ENCODE assay signal across 20 cellular contexts in the genomic region with DNA sequence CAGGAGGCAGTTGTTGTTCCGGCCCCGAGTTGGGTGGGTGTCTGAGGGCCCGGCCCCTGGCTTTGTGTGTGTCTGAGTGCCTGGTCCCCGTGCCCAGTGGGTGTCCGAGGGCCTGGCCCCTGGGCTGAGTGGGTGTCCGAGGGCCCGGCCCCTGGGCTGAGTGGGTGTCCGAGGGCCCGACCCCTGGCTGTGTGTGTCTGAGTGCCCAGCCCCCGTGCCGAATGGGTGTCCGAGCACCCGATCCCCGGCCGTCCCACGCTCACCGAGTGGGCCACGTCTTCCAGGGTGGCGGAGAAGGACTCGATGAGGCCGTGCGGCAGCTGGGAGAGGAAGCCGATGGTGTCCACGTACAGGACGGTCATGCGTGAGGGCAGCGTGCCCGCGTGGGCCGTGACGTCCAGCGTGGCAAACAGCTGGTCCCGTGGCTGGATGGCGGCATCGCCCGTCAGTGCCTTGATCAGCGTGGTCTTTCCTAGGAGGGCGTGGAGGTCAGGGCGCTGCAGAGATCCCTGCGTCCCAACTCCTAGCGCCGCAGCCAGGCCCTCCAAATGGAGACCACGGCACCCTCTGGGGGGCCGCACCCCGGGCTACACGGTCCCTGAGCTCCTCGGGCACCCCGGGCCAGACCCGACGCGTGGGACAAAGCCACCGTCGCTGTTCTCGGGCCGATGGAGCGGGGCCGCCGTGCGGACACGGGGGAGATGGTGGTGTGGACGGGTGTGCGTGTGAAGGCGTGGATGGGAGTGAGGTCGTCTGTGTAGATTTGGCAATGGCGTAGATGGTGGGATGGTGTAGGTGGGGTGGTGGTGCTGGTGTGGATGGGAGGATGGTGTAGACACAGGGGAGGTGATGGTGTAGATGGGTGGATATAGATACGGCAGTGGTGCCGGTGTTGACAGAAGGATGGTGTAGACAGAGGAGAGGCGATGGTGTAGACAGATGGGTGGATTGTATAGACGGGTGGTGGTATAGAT. TPM values are rescaled to one million over a fixed set of nuclear protein-coding genes. Genes with fewer than 3 reads are reported as not detected.
DNase-seq lines count a peak whose midpoint lies in the region; ATAC-seq, FAIRE-seq and TF ChIP-seq lines count a peak whose summit lies in the region.
"Had no signal": no experiment of that assay in that cellular context is flagged by ENCODE, and none has a peak within 500 bp of the region (broad histone marks: within the 10 kb centered on the region; RNA-seq: fewer than 3 reads in every experiment).

No MANE protein-coding gene starts in this region.

- in situ Hi-C loops in IMR-90 (cut with MboI; ENCODE audit: low sequenced_read_pairs) (no loop called here), K562 (cut with MboI) (no loop called here), HepG2 (cut with HindIII; ENCODE audit: extremely low pct_ligation_motif_present, low pct_unique_long_range_greater_than_20kb) (no loop called here)

- H4K91ac ChIP-seq in IMR-90 (ENCODE audit: insufficient read depth, low read depth, low read length): no peak overlapping the region

- dilution Hi-C loops in IMR-90 (cut with HindIII; ENCODE audit: low sequenced_read_pairs, unreplicated experiment): no loop called here

- H3K79me1 ChIP-seq in IMR-90 (ENCODE audit: low read depth in 1 of 2, low read length in 2 of 2): no peaks in the 10 kb centered on the region; a peak in 1 of 4 replicates

- no peak overlapping the region for H3K4ac ChIP-seq in IMR-90 (ENCODE audit: low read depth, low read length)

- TF ChIP-seq RAD21 in IMR-90 (IDR thresholded peaks at IDR 0.05; ENCODE audit: low read length) (no peak), K562 (CRISPR knock-in tag; conservative IDR thresholded peaks at IDR 0.05 in 1 of 2, IDR thresholded peaks at IDR 0.05 in 1 of 2) (no peak), HepG2 (CRISPR knock-in tag; IDR thresholded peaks at IDR 0.05) (no peak)

- no peak for TF ChIP-seq EP300 in K562 (IDR thresholded peaks at IDR 0.05; ENCODE audit: low read length)
- no peak for TF ChIP-seq EP300 in HepG2 (IDR thresholded peaks at IDR 0.05; ENCODE audit: low read depth in 2 of 2, low read length in 2 of 2)
- TF ChIP-seq EP300 in HepG2 (CRISPR knock-in tag; IDR thresholded peaks at IDR 0.05; ENCODE audit: borderline replicate concordance): no peak

- POLR2A ChIA-PET in IMR-90 (lab: Charles Lee; ENCODE audit: unreplicated experiment) (no interaction called here), K562 (lab: Yijun Ruan, JAX) (no interaction called here), HepG2 (lab: Yijun Ruan, JAX) (no interaction called here)

- no peak overlapping the region for H2BK15ac ChIP-seq in IMR-90 (ENCODE audit: low read depth, low read length)

- H3K18ac ChIP-seq in IMR-90 (ENCODE audit: low read depth, low read length): no peak overlapping the region

- WGBS in IMR-90 (ENCODE audit: extremely low coverage in 2 of 2, insufficient read length in 1 of 2), 2 experiments: 98 to 100% methylated on average over 1 to 26 of the region's 69 CpGs
- 93% methylated on average over 26 of the region's 69 CpGs for WGBS in K562 (ENCODE audit: insufficient coverage, low coverage, missing lambda C conversion rate)
- 98% methylated on average over 43 of the region's 69 CpGs for WGBS in HepG2 (ENCODE audit: low lambda C conversion rate)
- 95 to 97% methylated on average over 53 to 65 of the region's 69 CpGs for whole genome bisulfite sequencing in testis, 2 donors
- WGBS in smooth muscle cell (ENCODE audit: low lambda C conversion rate): 93% methylated on average over 56 of the region's 69 CpGs

- CTCF ChIA-PET in IMR-90 (lab: Yijun Ruan, JAX): no interaction called here
- CTCF ChIA-PET in K562 (lab: Yijun Ruan, JAX; ENCODE audit: low intra/inter-chr PET ratio): no interaction called here
- CTCF ChIA-PET in HepG2 (lab: Yijun Ruan, JAX; ENCODE audit: low intra/inter-chr PET ratio, low total read pairs): no interaction called here

- no peak overlapping the region for H4K8ac ChIP-seq in IMR-90 (ENCODE audit: low read depth in 2 of 2, low read length in 2 of 2)

- no peak overlapping the region for H3K27ac ChIP-seq in IMR-90 (ENCODE audit: insufficient read depth, low read length)
- no peak overlapping the region for H3K27ac ChIP-seq in K562 (ENCODE audit: extremely low read depth, low read depth, low read length)
- no peak overlapping the region for H3K27ac ChIP-seq in HepG2 (ENCODE audit: extremely low read length, insufficient read depth, low read length)
- no peak overlapping the region for H3K27ac ChIP-seq in testis
- H3K27ac ChIP-seq in smooth muscle cell (ENCODE audit: low read depth): no peak overlapping the region
- H3K27ac ChIP-seq: GM23248, neural progenitor cell had no signal

- no peak overlapping the region for H3K9ac ChIP-seq in IMR-90 (ENCODE audit: low read depth, low read length)
- H3K9ac ChIP-seq in K562 (ENCODE audit: insufficient read depth in 1 of 2, low read depth in 2 of 2, low read length in 2 of 2): no peak overlapping the region
- H3K9ac ChIP-seq in HepG2 (ENCODE audit: insufficient read depth, low read depth, low read length): no peak overlapping the region
- H3K9ac ChIP-seq in smooth muscle cell (ENCODE audit: low read depth): no peak overlapping the region
- H3K9ac ChIP-seq: GM23248, neural progenitor cell had no signal

- no peak for TF ChIP-seq POLR2A in IMR-90 (IDR thresholded peaks at IDR 0.05; ENCODE audit: low read depth, low read length)
- no peak for TF ChIP-seq POLR2A in K562 (conservative IDR thresholded peaks at IDR 0.05)
- no peak for TF ChIP-seq POLR2A in HepG2 (IDR thresholded peaks at IDR 0.05; ENCODE audit: insufficient read depth in 1 of 2, low read depth in 2 of 2, low read length in 2 of 2)
- TF ChIP-seq POLR2A in testis (IDR thresholded peaks at IDR 0.05): no peak

- peaks cover 4% of the 10 kb centered on the region; the same call in 2 of the 3 replicates for H3K79me2 ChIP-seq in K562 (ENCODE audit: control insufficient read depth, insufficient read depth, low read length)
- no peaks in the 10 kb centered on the region for H3K79me2 ChIP-seq in HepG2 (ENCODE audit: insufficient read depth, low read length)
- no peaks in the 10 kb centered on the region for H3K79me2 ChIP-seq in smooth muscle cell (ENCODE audit: low read depth)

- no peak overlapping the region for H2AK9ac ChIP-seq in IMR-90 (replicated peaks; ENCODE audit: low read depth, low read length, poor library complexity)

- H3K9me1 ChIP-seq in IMR-90 (ENCODE audit: insufficient read depth, low read length): no peaks in the 10 kb centered on the region; the same call in 1 of the 2 replicates
- H3K9me1 ChIP-seq in K562 (ENCODE audit: control insufficient read depth, insufficient read depth, low read length): no peaks in the 10 kb centered on the region

- ATAC-seq in IMR-90 (ENCODE audit: low read depth) (no peak), K562 (no peak), HepG2 (peak; percentile 3; the same call in 1 of the 3 replicates), sciatic nerve (peak; percentile 7)

- no peak overlapping the region for H2BK120ac ChIP-seq in IMR-90 (ENCODE audit: low read depth, low read length)

- TF ChIP-seq CTCF in IMR-90 (conservative IDR thresholded peaks at IDR 0.05; ENCODE audit: low read depth, low read length) (no peak), K562 (IDR thresholded peaks at IDR 0.05 in 2 of 3, conservative IDR thresholded peaks at IDR 0.05 in 1 of 3; ENCODE audit: insufficient read depth in 2 of 3, low read depth in 1 of 3, low read length in 3 of 3) (no peak), HepG2 (CRISPR knock-in tag; IDR thresholded peaks at IDR 0.05) (no peak), testis (IDR thresholded peaks at IDR 0.05) (no peak), smooth muscle cell (IDR thresholded peaks at IDR 0.05; ENCODE audit: borderline replicate concordance, insufficient read depth, poor library complexity, severe bottlenecking) (no peak)

- no peak overlapping the region for H3K4me2 ChIP-seq in IMR-90 (ENCODE audit: low read depth, low read length)
- H3K4me2 ChIP-seq in K562 (ENCODE audit: insufficient read depth, low read length): no peak overlapping the region
- H3K4me2 ChIP-seq in HepG2 (ENCODE audit: low read depth, low read length): no peak overlapping the region
- H3K4me2 ChIP-seq in smooth muscle cell: no peak overlapping the region
- H3K4me2 ChIP-seq: neural progenitor cell had no signal

- H3K23ac ChIP-seq in IMR-90 (ENCODE audit: low read depth, low read length): no peak overlapping the region

- no peak overlapping the region for H2BK20ac ChIP-seq in IMR-90 (ENCODE audit: low read depth, low read length)

- FAIRE-seq in K562 (lab: Jason Lieb, UNC) (no peak), HepG2 (lab: Jason Lieb, UNC) (no peak)
- FAIRE-seq: TTC549 had no signal

- H3K56ac ChIP-seq in IMR-90 (ENCODE audit: extremely low read depth, insufficient read depth, low read length): no peak overlapping the region

- H3K36me3 ChIP-seq in IMR-90 (ENCODE audit: control insufficient read depth, insufficient read depth, low read length) (peaks cover 64% of the 10 kb centered on the region), K562 (ENCODE audit: control insufficient read depth, insufficient read depth, low read length) (peaks cover 70% of the 10 kb centered on the region), HepG2 (replicated peaks in 1 of 2; ENCODE audit: control insufficient read depth in 1 of 2, insufficient read depth in 2 of 2, low read length in 2 of 2) (peaks cover 20 to 63% of the 10 kb centered on the region in 2 experiments), testis (ENCODE audit: low read depth, missing control alignments) (no peaks in the 10 kb centered on the region), smooth muscle cell (ENCODE audit: low read depth) (peaks cover under 1% of the 10 kb centered on the region)

- H2AFZ ChIP-seq in IMR-90 (replicated peaks; ENCODE audit: low read length, poor library complexity) (peak overlapping the region; percentile 32), K562 (ENCODE audit: low read depth, low read length) (no peak overlapping the region), HepG2 (ENCODE audit: low read length) (no peak overlapping the region), smooth muscle cell (ENCODE audit: low read depth) (no peak overlapping the region)
- H2AFZ ChIP-seq: GM23248, neural progenitor cell had no signal

- H3K4me3 ChIP-seq in IMR-90 (ENCODE audit: insufficient read depth, low read depth, low read length) (no peak overlapping the region), K562 (no peak overlapping the region), HepG2 (replicated peaks in 1 of 3; ENCODE audit: insufficient read depth in 1 of 3, low read depth in 2 of 3, low read length in 3 of 3) (no peak overlapping the region), testis (no peak overlapping the region), smooth muscle cell (no peak overlapping the region)
- H3K4me3 ChIP-seq: GM23248, neural progenitor cell had no signal

- intact Hi-C loops in IMR-90 (cut with micrococcal nuclease) (no loop called here), K562 (cut with micrococcal nuclease) (no loop called here), HepG2 (cut with micrococcal nuclease; ENCODE audit: unreplicated experiment) (no loop called here), sciatic nerve (cut with DNase I) (no loop called here), testis (cut with DNase I; ENCODE audit: low total_unique reads) (no loop called here)

- no peak overlapping the region for H4K5ac ChIP-seq in IMR-90 (ENCODE audit: low read depth, low read length)

- H3F3A ChIP-seq in smooth muscle cell (ENCODE audit: low read depth): peaks cover under 1% of the 10 kb centered on the region

- H3K4me1 ChIP-seq in IMR-90 (ENCODE audit: control insufficient read depth, insufficient read depth, low read length) (no peaks in the 10 kb centered on the region), K562 (replicated peaks in 1 of 2; ENCODE audit: control insufficient read depth in 2 of 2, insufficient read depth in 2 of 2, low read length in 2 of 2) (peaks cover 0 to 12% of the 10 kb centered on the region in 2 experiments; a peak in 2 of 5 replicates), HepG2 (ENCODE audit: insufficient read depth, low read length) (no peaks in the 10 kb centered on the region), testis (no peaks in the 10 kb centered on the region), smooth muscle cell (ENCODE audit: low read depth) (no peaks in the 10 kb centered on the region)
- H3K4me1 ChIP-seq: neural progenitor cell had no signal

- H4K20me1 ChIP-seq in IMR-90 (ENCODE audit: insufficient read depth, low read length) (no peaks in the 10 kb centered on the region), K562 (replicated peaks; ENCODE audit: control insufficient read depth, insufficient read depth, low read length) (no peaks in the 10 kb centered on the region), HepG2 (ENCODE audit: insufficient read depth, low read length) (peaks cover 10% of the 10 kb centered on the region), smooth muscle cell (ENCODE audit: low read depth) (no peaks in the 10 kb centered on the region)

- H2AK5ac ChIP-seq in IMR-90 (ENCODE audit: low read depth, low read length): no peak overlapping the region

- H2BK5ac ChIP-seq in IMR-90 (ENCODE audit: low read depth, low read length, poor library complexity, severe bottlenecking): no peak overlapping the region

- BruUV-seq in IMR-90 (replicated peaks; lab: Mats Ljungman, UMichigan) (no TSS peak), K562 (replicated peaks; lab: Mats Ljungman, UMichigan) (no TSS peak), HepG2 (replicated peaks; lab: Mats Ljungman, UMichigan) (no TSS peak)

- H3K9me3 ChIP-seq in IMR-90 (ENCODE audit: control insufficient read depth, insufficient read depth, low read length) (no peaks in the 10 kb centered on the region), K562 (replicated peaks; ENCODE audit: control insufficient read depth, insufficient read depth, low read depth, low read length) (no peaks in the 10 kb centered on the region), HepG2 (ENCODE audit: low read length) (no peaks in the 10 kb centered on the region), testis (no peaks in the 10 kb centered on the region), smooth muscle cell (replicated peaks; ENCODE audit: low read depth) (no peaks in the 10 kb centered on the region)

- H3K14ac ChIP-seq in IMR-90 (replicated peaks; ENCODE audit: low read depth, low read length): no peak overlapping the region

- H3K27me3 ChIP-seq in IMR-90 (ENCODE audit: control insufficient read depth, insufficient read depth, low read length) (no peaks in the 10 kb centered on the region), K562 (ENCODE audit: control insufficient read depth in 2 of 2, insufficient read depth in 2 of 2, low read length in 2 of 2) (no peaks in the 10 kb centered on the region), HepG2 (ENCODE audit: control insufficient read depth in 1 of 2, insufficient read depth in 2 of 2, low read length in 2 of 2) (no peaks in the 10 kb centered on the region), testis (no peaks in the 10 kb centered on the region), smooth muscle cell (ENCODE audit: low read depth) (no peaks in the 10 kb centered on the region)
- H3K27me3 ChIP-seq: neural progenitor cell had no signal

- DNase-seq in IMR-90 (no peak), K562 (ENCODE audit: extremely low read depth in 1 of 4, low spot score in 3 of 4) (no peak), HepG2 (ENCODE audit: low spot score) (no peak), sciatic nerve (ENCODE audit: low spot score) (peak; percentile 46), testis (no peak), cerebellar nuclear complex (lab: John Stamatoyannopoulos, UW) (no peak), smooth muscle cell (lab: John Stamatoyannopoulos, UW; ENCODE audit: unreplicated experiment) (no peak)
- DNase-seq: activated CD4-positive, alpha-beta T cell treated with anti-CD3 and anti-CD28 coated beads, Interleukin-2, amount 10 ng/mL, durations not matched to agents 7 days and 5 days; activated CD8-positive, alpha-beta memory T cell treated with anti-CD3 and anti-CD28 coated beads, Interleukin-2, amount 50 U/mL, for 48 hours; anterior cingulate cortex; GM23248; hippocampal formation; islet precursor cell; midbrain; NCI-H1105; NCI-H2081 treated with DMSO at 0.1 percent for 48 hours; NCI-H446 treated with DMSO at 0.1 percent for 48 hours; stimulated activated naive CD4-positive, alpha-beta T cell treated with Interleukin-2 at 50 U/mL for 16 hours had no signal

RNA-seq across cellular contexts. Expression of gene GTPBP6, which starts 7.2 kb away (rescaled TPM):
- 24.0 and 24.7 TPM in 2 replicates for total RNA-seq in IMR-90 (2012; rRNA removed)
- polyA plus RNA-seq in IMR-90 (2012; rRNA removed): 31.6 and 36.6 TPM in 2 replicates
- polyA plus RNA-seq in IMR-90 (2012; cell fraction: cytosol; rRNA removed): 35.3 and 45.5 TPM in 2 replicates
- polyA plus RNA-seq in IMR-90 (2012; cell fraction: nucleus; rRNA removed; ENCODE audit: low replicate concordance): 29.3 and 56.5 TPM in 2 replicates
- 8.2 and 16.9 TPM in 2 replicates for total RNA-seq in K562 (2011; cell fraction: chromatin; rRNA removed; ENCODE audit: low replicate concordance)
- 12.7 and 13.9 TPM in 2 replicates for total RNA-seq in K562 (2011; cell fraction: nucleolus; rRNA removed)
- total RNA-seq in K562 (2011; cell fraction: nucleoplasm; rRNA removed): 7.4 and 11.1 TPM in 2 replicates
- total RNA-seq in K562 (2014; rRNA removed): 28.6 and 34.9 TPM in 2 replicates
- total RNA-seq in K562 (2014; rRNA removed; fragmentation: Illumina TruSeq; extraction: Trizol): 1.8 and 2.7 TPM in 2 replicates
- total RNA-seq in K562 (2015; rRNA removed; fragmentation: Illumina TruSeq; extraction: Trizol): 11.6 and 13.3 TPM in 2 replicates
- 34.1 and 35.2 TPM in 2 replicates for total RNA-seq in K562 (2021)
- 8.0 and 13.2 TPM in 2 replicates for polyA plus RNA-seq in K562 (2011; rRNA removed)
- 11.9 and 25.0 TPM in 2 replicates for polyA plus RNA-seq in K562 (2011; cell fraction: cytosol; rRNA removed)
- polyA plus RNA-seq in K562 (2011; cell fraction: nucleus; rRNA removed): 21.1 and 25.4 TPM in 2 replicates
- 18.5 and 21.7 TPM in 2 replicates for polyA plus RNA-seq in K562 (2012)
- 4.7 and 14.6 TPM in 2 replicates for polyA plus RNA-seq in K562 (2014; fragmentation: Illumina TruSeq; extraction: Trizol)
- under 1 TPM; 0.24 to 0.50 TPM for polyA plus RNA-seq in K562 (2014; fragmentation: Nextera tagmentation; extraction: Ambion mirVana)
- polyA plus RNA-seq in K562 (2014; rRNA removed): 23.7 and 26.4 TPM in 2 replicates
- polyA minus RNA-seq in K562 (2011; rRNA and poly(A)+ RNA removed): 4.6 and 6.0 TPM in 2 replicates
- 8.3 and 9.6 TPM in 2 replicates for polyA minus RNA-seq in K562 (2011; cell fraction: cytosol; rRNA and poly(A)+ RNA removed)
- 5.1 and 5.6 TPM in 2 replicates for polyA minus RNA-seq in K562 (2011; cell fraction: nucleus; rRNA and poly(A)+ RNA removed)
- total RNA-seq in HepG2 (2016; rRNA removed; fragmentation: Illumina TruSeq; extraction: Trizol): 35.6 and 39.6 TPM in 2 replicates
- 33.9 and 34.6 TPM in 2 replicates for total RNA-seq in HepG2 (2016; cell fraction: cytosol; rRNA removed; fragmentation: Illumina TruSeq; extraction: Trizol; ENCODE audit: low read depth)
- 32.3 and 41.0 TPM in 2 replicates for total RNA-seq in HepG2 (2016; cell fraction: insoluble cytoplasmic fraction; rRNA removed; fragmentation: Illumina TruSeq; extraction: Trizol)
- 50.6 and 52.4 TPM in 2 replicates for total RNA-seq in HepG2 (2016; cell fraction: membrane; rRNA removed; fragmentation: Illumina TruSeq; extraction: Trizol)
- total RNA-seq in HepG2 (2016; cell fraction: nucleus; rRNA removed; fragmentation: Illumina TruSeq; extraction: Trizol): 17.0 and 20.4 TPM in 2 replicates
- 20.2 and 22.1 TPM in 2 replicates for polyA plus RNA-seq in HepG2 (2011; rRNA removed)
- 18.4 and 31.3 TPM in 2 replicates for polyA plus RNA-seq in HepG2 (2011; cell fraction: cytosol; rRNA removed)
- 29.4 and 36.8 TPM in 2 replicates for polyA plus RNA-seq in HepG2 (2011; cell fraction: nucleus; rRNA removed)
- 16.6 and 18.3 TPM in 2 replicates for polyA plus RNA-seq in HepG2 (2012)
- polyA plus RNA-seq in HepG2 (2016; cell fraction: cytosol; fragmentation: Illumina TruSeq; extraction: Trizol; ENCODE audit: low read depth): 46.6 and 50.3 TPM in 2 replicates
- 38.1 and 42.7 TPM in 2 replicates for polyA plus RNA-seq in HepG2 (2016; cell fraction: insoluble cytoplasmic fraction; fragmentation: Illumina TruSeq; extraction: Trizol; ENCODE audit: low read depth)
- polyA plus RNA-seq in HepG2 (2016; cell fraction: membrane; fragmentation: Illumina TruSeq; extraction: Trizol; ENCODE audit: low read depth): 50.6 and 54.4 TPM in 2 replicates
- polyA plus RNA-seq in HepG2 (2016; cell fraction: nucleus; fragmentation: Illumina TruSeq; extraction: Trizol; ENCODE audit: insufficient read depth, low read depth): 41.5 and 48.9 TPM in 2 replicates
- 14.7 and 27.7 TPM in 2 replicates for polyA minus RNA-seq in HepG2 (2011; rRNA and poly(A)+ RNA removed; ENCODE audit: low replicate concordance)
- 10.6 and 14.2 TPM in 2 replicates for polyA minus RNA-seq in HepG2 (2011; cell fraction: cytosol; rRNA and poly(A)+ RNA removed)
- polyA minus RNA-seq in HepG2 (2011; cell fraction: nucleus; rRNA and poly(A)+ RNA removed): 4.7 and 7.2 TPM in 2 replicates
- 43.1 TPM for total RNA-seq in sciatic nerve
- 10 to 100 TPM; 43.8 to 74.3 TPM for total RNA-seq in testis
- polyA plus RNA-seq in testis (ENCODE audit: insufficient read depth, low read depth, low replicate concordance): 38.0 TPM
- 25.3 TPM in 2 replicates for total RNA-seq in smooth muscle cell
- 45.7 and 59.5 TPM in 2 replicates for polyA plus RNA-seq in smooth muscle cell

RNA-seq across cellular contexts. Expression of gene PLCXD1, which starts 30.3 kb away (rescaled TPM):
- total RNA-seq in IMR-90 (2012; rRNA removed): 16.7 and 19.2 TPM in 2 replicates
- polyA plus RNA-seq in IMR-90 (2012; rRNA removed): 16.9 and 17.7 TPM in 2 replicates
- 13.3 and 17.3 TPM in 2 replicates for polyA plus RNA-seq in IMR-90 (2012; cell fraction: cytosol; rRNA removed)
- polyA plus RNA-seq in IMR-90 (2012; cell fraction: nucleus; rRNA removed; ENCODE audit: low replicate concordance): 32.9 and 59.1 TPM in 2 replicates
- total RNA-seq in K562 (2011; cell fraction: chromatin; rRNA removed; ENCODE audit: low replicate concordance): 52.4 and 139 TPM in 2 replicates
- 83.4 and 116 TPM in 2 replicates for total RNA-seq in K562 (2011; cell fraction: nucleolus; rRNA removed)
- total RNA-seq in K562 (2011; cell fraction: nucleoplasm; rRNA removed): 77.7 and 93.6 TPM in 2 replicates
- 43.8 and 63.8 TPM in 2 replicates for total RNA-seq in K562 (2014; rRNA removed)
- total RNA-seq in K562 (2014; rRNA removed; fragmentation: Illumina TruSeq; extraction: Trizol): 10.8 and 12.2 TPM in 2 replicates
- total RNA-seq in K562 (2015; rRNA removed; fragmentation: Illumina TruSeq; extraction: Trizol): 26.0 and 27.3 TPM in 2 replicates
- 50.5 and 52.6 TPM in 2 replicates for total RNA-seq in K562 (2021)
- 39.5 and 63.7 TPM in 2 replicates for polyA plus RNA-seq in K562 (2011; rRNA removed)
- 70.2 and 75.4 TPM in 2 replicates for polyA plus RNA-seq in K562 (2011; cell fraction: cytosol; rRNA removed)
- polyA plus RNA-seq in K562 (2011; cell fraction: nucleus; rRNA removed): 99.5 and 137 TPM in 2 replicates
- 42.8 and 49.2 TPM in 2 replicates for polyA plus RNA-seq in K562 (2012)
- 40.7 and 60.2 TPM in 2 replicates for polyA plus RNA-seq in K562 (2014; fragmentation: Illumina TruSeq; extraction: Trizol)
- 1 to 10 TPM; 6.0 to 6.2 TPM for polyA plus RNA-seq in K562 (2014; fragmentation: Nextera tagmentation; extraction: Ambion mirVana)
- polyA plus RNA-seq in K562 (2014; rRNA removed): 57.0 and 60.2 TPM in 2 replicates
- 27.5 and 36.2 TPM in 2 replicates for polyA minus RNA-seq in K562 (2011; rRNA and poly(A)+ RNA removed)
- 64.6 and 108 TPM in 2 replicates for polyA minus RNA-seq in K562 (2011; cell fraction: cytosol; rRNA and poly(A)+ RNA removed)
- 37.3 and 47.7 TPM in 2 replicates for polyA minus RNA-seq in K562 (2011; cell fraction: nucleus; rRNA and poly(A)+ RNA removed)
- total RNA-seq in HepG2 (2016; rRNA removed; fragmentation: Illumina TruSeq; extraction: Trizol): 87.7 and 111 TPM in 2 replicates
- total RNA-seq in HepG2 (2016; cell fraction: cytosol; rRNA removed; fragmentation: Illumina TruSeq; extraction: Trizol; ENCODE audit: low read depth): 14.7 and 15.6 TPM in 2 replicates
- 93.5 and 100 TPM in 2 replicates for total RNA-seq in HepG2 (2016; cell fraction: insoluble cytoplasmic fraction; rRNA removed; fragmentation: Illumina TruSeq; extraction: Trizol)
- total RNA-seq in HepG2 (2016; cell fraction: membrane; rRNA removed; fragmentation: Illumina TruSeq; extraction: Trizol): 44.6 and 46.3 TPM in 2 replicates
- total RNA-seq in HepG2 (2016; cell fraction: nucleus; rRNA removed; fragmentation: Illumina TruSeq; extraction: Trizol): 61.7 and 72.3 TPM in 2 replicates
- polyA plus RNA-seq in HepG2 (2011; rRNA removed): 153 and 202 TPM in 2 replicates
- 97.5 and 98.8 TPM in 2 replicates for polyA plus RNA-seq in HepG2 (2011; cell fraction: cytosol; rRNA removed)
- polyA plus RNA-seq in HepG2 (2011; cell fraction: nucleus; rRNA removed): 373 and 416 TPM in 2 replicates
- 118 and 196 TPM in 2 replicates for polyA plus RNA-seq in HepG2 (2012)
- polyA plus RNA-seq in HepG2 (2016; cell fraction: cytosol; fragmentation: Illumina TruSeq; extraction: Trizol; ENCODE audit: low read depth): 10.9 TPM in 2 replicates
- 71.2 and 91.8 TPM in 2 replicates for polyA plus RNA-seq in HepG2 (2016; cell fraction: insoluble cytoplasmic fraction; fragmentation: Illumina TruSeq; extraction: Trizol; ENCODE audit: low read depth)
- 29.2 and 29.4 TPM in 2 replicates for polyA plus RNA-seq in HepG2 (2016; cell fraction: membrane; fragmentation: Illumina TruSeq; extraction: Trizol; ENCODE audit: low read depth)
- polyA plus RNA-seq in HepG2 (2016; cell fraction: nucleus; fragmentation: Illumina TruSeq; extraction: Trizol; ENCODE audit: insufficient read depth, low read depth): 178 and 219 TPM in 2 replicates
- polyA minus RNA-seq in HepG2 (2011; rRNA and poly(A)+ RNA removed; ENCODE audit: low replicate concordance): 70.5 and 467 TPM in 2 replicates
- polyA minus RNA-seq in HepG2 (2011; cell fraction: cytosol; rRNA and poly(A)+ RNA removed): 116 and 195 TPM in 2 replicates
- 115 and 118 TPM in 2 replicates for polyA minus RNA-seq in HepG2 (2011; cell fraction: nucleus; rRNA and poly(A)+ RNA removed)
- 11.0 TPM for total RNA-seq in sciatic nerve
- total RNA-seq in testis: 10 to 100 TPM; 15.7 to 24.0 TPM
- 14.6 TPM for polyA plus RNA-seq in testis (ENCODE audit: insufficient read depth, low read depth, low replicate concordance)
- 6.2 and 7.0 TPM in 2 replicates for total RNA-seq in smooth muscle cell
- 13.2 and 14.0 TPM in 2 replicates for polyA plus RNA-seq in smooth muscle cell

Comparison
In these comparisons a context has a peak if more than half of its experiments do, and no peak if none do; other contexts are left out.
1. ATAC-seq: peak in HepG2 (single experiment) and sciatic nerve (single experiment); none in IMR-90 (single experiment) and K562 (single experiment).